8 cellular contexts compared by ENCODE assay signal in genomic region chr7:106737202-106737562, GRCh38.
DNase-seq lines count a peak whose midpoint lies in the region; ATAC-seq and TF ChIP-seq lines count a peak whose summit lies in the region.
"Had no signal": no experiment of that assay in that cellular context is flagged by ENCODE, and none has a peak within 500 bp of the region (broad histone marks: within the 10 kb centered on the region; RNA-seq: fewer than 3 reads in every experiment).

No MANE protein-coding gene starts in this region.

- H3K4me1 Mint-ChIP-seq in osteocyte (ENCODE audit: unreplicated experiment) = peaks cover 27% of the 10 kb centered on the region

- H3K36me3 Mint-ChIP-seq in osteocyte (ENCODE audit: unreplicated experiment) = no peaks in the 10 kb centered on the region

- no peak for ATAC-seq in GM19467 (IDR thresholded peaks at IDR 0.05; ENCODE audit: unreplicated experiment)

- TF ChIP-seq CTCF in osteocyte (IDR thresholded peaks at IDR 0.05) = peak; percentile 63

- no peak overlapping the region for H3K4me3 Mint-ChIP-seq in osteocyte (ENCODE audit: unreplicated experiment)
- H3K4me3 Mint-ChIP-seq: activated naive CD4-positive, alpha-beta T cell treated with anti-CD3 and anti-CD28 coated beads, Interleukin-2, amount 50 U/mL, for 24 hours had no signal

- DNase-seq in EL = peak; percentile 49
- DNase-seq in M059J (ENCODE audit: low read depth) = peak; percentile 78
- DNase-seq in dedifferentiated amniotic fluid mesenchymal stem cell (ENCODE audit: extremely low spot score) = peak; percentile 53
- DNase-seq in osteocyte (ENCODE audit: extremely low spot score, unreplicated experiment) = no peak
- no peak for DNase-seq in stimulated activated CD4-positive, alpha-beta T cell treated with anti-CD3 and anti-CD28 coated beads, Interleukin-1b, Interleukin-23, amount 100 ng/mL, for 48 hours
- DNase-seq in activated effector memory CD4-positive, alpha-beta T cell treated with anti-CD3 and anti-CD28 coated beads, Interleukin-2, amount 50 U/mL, for 16 hours = no peak

- H3K9me3 Mint-ChIP-seq in osteocyte (ENCODE audit: unreplicated experiment) = no peaks in the 10 kb centered on the region
- H3K9me3 Mint-ChIP-seq: activated naive CD4-positive, alpha-beta T cell treated with anti-CD3 and anti-CD28 coated beads, Interleukin-2, amount 50 U/mL, for 24 hours had no signal

- H3K27ac Mint-ChIP-seq in osteocyte (ENCODE audit: unreplicated experiment) = peak overlapping the region; percentile 85

- no peaks in the 10 kb centered on the region for H3K27me3 Mint-ChIP-seq in osteocyte (ENCODE audit: unreplicated experiment)
- H3K27me3 Mint-ChIP-seq: activated naive CD4-positive, alpha-beta T cell treated with anti-CD3 and anti-CD28 coated beads, Interleukin-2, amount 50 U/mL, for 24 hours had no signal

Comparison
In these comparisons a context has a peak if more than half of its experiments do, and no peak if none do; other contexts are left out.
1. DNase-seq: peak in EL (single experiment), M059J (single experiment) and dedifferentiated amniotic fluid mesenchymal stem cell (single experiment); none in osteocyte (single experiment), stimulated activated CD4-positive, alpha-beta T cell treated with anti-CD3 and anti-CD28 coated beads, Interleukin-1b, Interleukin-23, amount 100 ng/mL, for 48 hours (single experiment) and activated effector memory CD4-positive, alpha-beta T cell treated with anti-CD3 and anti-CD28 coated beads, Interleukin-2, amount 50 U/mL, for 16 hours (single experiment).